Comparison of ENCODE assay signal across 23 cellular contexts in genomic region chr9:128610889-128611288, GRCh38.
"Had no signal": no experiment of that assay in that cellular context is flagged by ENCODE, and none has a peak within 500 bp of the region (broad histone marks: within the 10 kb centered on the region; RNA-seq: fewer than 3 reads in every experiment).

No MANE protein-coding gene starts in this region.

- H3K4me3 ChIP-seq: colonic mucosa, lower lobe of right lung, ovary, sigmoid colon, stomach, thyroid gland, vagina had no signal

- H3K27me3 ChIP-seq: colonic mucosa, ovary, sigmoid colon, stomach, thyroid gland, vagina had no signal

- H3K36me3 ChIP-seq: ovary had no signal

- H3K4me1 ChIP-seq: colonic mucosa, lower lobe of right lung, thyroid gland, vagina had no signal

- ATAC-seq: esophagus mucosa; left ventricle myocardium superior; lower lobe of right lung; naive thymus-derived CD8-positive, alpha-beta T cell; stimulated activated effector memory CD8-positive, alpha-beta T cell treated with anti-CD3 and anti-CD28 coated beads, Interleukin-12 subunit alpha, Interleukin-12 subunit beta, amount 100 ng/mL, for 72 hours had no signal

- H3K9me3 ChIP-seq: colonic mucosa, lower lobe of right lung, ovary, sigmoid colon, stomach, thyroid gland, vagina had no signal

- FAIRE-seq: frontal cortex, keratinocyte had no signal

- DNase-seq: colonic mucosa; effector CD8-positive, alpha-beta T cell; endodermal cell; head of caudate nucleus; left ventricle myocardium superior; lower lobe of right lung; naive thymus-derived CD8-positive, alpha-beta T cell; nephron progenitor cell; occipital lobe; ovary; sigmoid colon; stimulated activated CD4-positive, alpha-beta T cell treated with anti-CD3 and anti-CD28 coated beads, Interleukin-2, amount 100 ng/mL, for 24 hours; stimulated activated CD4-positive, alpha-beta T cell treated with anti-CD3 and anti-CD28 coated beads, Interleukin-4, amount 100 ng/mL, for 24 hours; stimulated activated naive CD4-positive, alpha-beta T cell treated with Interleukin-2 at 50 U/mL for 16 hours; stomach; thyroid gland; trophoblast cell had no signal

- H3K27ac ChIP-seq: colonic mucosa, epithelial cell of prostate, lower lobe of right lung, ovary, sigmoid colon, thyroid gland, vagina had no signal
